Comparison of ENCODE assay signal across 22 cellular contexts in the genomic region with DNA sequence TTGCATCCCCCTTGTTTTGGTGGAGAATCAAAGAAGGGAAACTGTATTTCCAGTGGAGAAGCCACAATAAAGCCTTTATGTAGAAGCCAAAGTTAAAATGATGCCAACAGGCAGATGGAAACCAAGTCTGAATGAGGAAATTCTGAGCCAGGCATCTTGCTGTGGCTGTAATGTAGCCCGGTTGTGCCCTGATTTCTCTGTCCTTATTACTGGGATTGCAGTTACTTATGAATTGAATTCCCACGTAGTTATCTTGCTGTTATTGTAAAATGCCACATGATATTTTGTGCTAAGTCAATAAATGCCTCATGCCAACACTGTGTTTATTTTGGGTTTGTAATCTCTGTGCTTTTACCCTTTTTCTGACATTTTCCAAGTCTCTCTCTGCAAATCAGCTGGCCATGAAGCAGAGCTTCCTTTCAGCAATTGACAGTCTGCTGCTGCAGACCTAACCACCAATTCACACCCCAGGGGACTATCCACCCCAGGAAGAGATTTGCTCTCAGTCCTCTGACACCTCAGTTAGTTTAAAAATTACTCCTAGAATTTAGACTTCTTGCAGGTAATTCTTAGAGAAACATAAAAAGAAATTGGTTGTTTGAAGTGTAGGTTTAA.
DNase-seq lines count a peak whose midpoint lies in the region; ATAC-seq, FAIRE-seq and TF ChIP-seq lines count a peak whose summit lies in the region.
"Had no signal": no experiment of that assay in that cellular context is flagged by ENCODE, and none has a peak within 500 bp of the region (broad histone marks: within the 10 kb centered on the region; RNA-seq: fewer than 3 reads in every experiment).

No MANE protein-coding gene starts in this region.

- H3K4me1 ChIP-seq in GM23338 (ENCODE audit: insufficient read depth) (peaks cover 35% of the 10 kb centered on the region), MM.1S (ENCODE audit: low read length) (no peaks in the 10 kb centered on the region), Peyer's patch (no peaks in the 10 kb centered on the region)
- H3K4me1 ChIP-seq in CD8-positive, alpha-beta memory T cell (ENCODE audit: insufficient read depth, low read length), result no peaks in the 10 kb centered on the region
- H3K4me1 ChIP-seq: lower lobe of right lung, transverse colon had no signal

- H2AFZ ChIP-seq in GM23338 (no peak overlapping the region), MM.1S (ENCODE audit: low read length) (no peak overlapping the region)

- peaks cover 40% of the 10 kb centered on the region for H3K4me1 Mint-ChIP-seq in GM23338
- H3K4me1 Mint-ChIP-seq in WTC11, result peaks cover 42% of the 10 kb centered on the region
- no peaks in the 10 kb centered on the region for H3K4me1 Mint-ChIP-seq in CD8-positive, alpha-beta memory T cell
- H3K4me1 Mint-ChIP-seq: activated B cell treated with CpG ODN at 0.5 μM for 24 hours; activated naive CD4-positive, alpha-beta T cell treated with anti-CD3 and anti-CD28 coated beads, Interleukin-2, amount 10 ng/mL, durations not matched to agents 7 days and 5 days; IgD-negative memory B cell had no signal

- H3K79me2 ChIP-seq in GM23338 (replicated peaks; ENCODE audit: insufficient read depth) (no peaks in the 10 kb centered on the region), MM.1S (ENCODE audit: low read length) (no peaks in the 10 kb centered on the region)

- H3K27me3 ChIP-seq in GM23338 (ENCODE audit: insufficient read depth) (no peaks in the 10 kb centered on the region), MM.1S (replicated peaks; ENCODE audit: insufficient read depth, low read length) (no peaks in the 10 kb centered on the region), Peyer's patch (no peaks in the 10 kb centered on the region)
- H3K27me3 ChIP-seq in CD8-positive, alpha-beta memory T cell (ENCODE audit: insufficient read depth, low read length, poor library complexity, severe bottlenecking), result no peaks in the 10 kb centered on the region
- H3K27me3 ChIP-seq: transverse colon had no signal

- TF ChIP-seq POLR2A in Peyer's patch (IDR thresholded peaks at IDR 0.05), result no peak

- no peaks in the 10 kb centered on the region for H3K9me2 ChIP-seq in GM23338 (ENCODE audit: insufficient read depth)
- H3K9me2 ChIP-seq in MM.1S (replicated peaks; ENCODE audit: insufficient read depth, low read length), result no peaks in the 10 kb centered on the region

- FAIRE-seq in islet of Langerhans (lab: Jason Lieb, UNC), result peak; percentile 36
- FAIRE-seq: bronchial epithelial cell, RCC 7860 had no signal

- no peaks in the 10 kb centered on the region for H3K36me3 Mint-ChIP-seq in GM23338 (ENCODE audit: low read depth)
- no peaks in the 10 kb centered on the region for H3K36me3 Mint-ChIP-seq in WTC11
- H3K36me3 Mint-ChIP-seq in CD8-positive, alpha-beta memory T cell, result no peaks in the 10 kb centered on the region
- H3K36me3 Mint-ChIP-seq: activated naive CD4-positive, alpha-beta T cell treated with anti-CD3 and anti-CD28 coated beads, Interleukin-2, amount 10 ng/mL, durations not matched to agents 7 days and 5 days; IgD-negative memory B cell had no signal

- H3K9me3 Mint-ChIP-seq in GM23338 (no peaks in the 10 kb centered on the region; the same call in 2 of the 3 replicates), WTC11 (no peaks in the 10 kb centered on the region)
- H3K9me3 Mint-ChIP-seq in CD8-positive, alpha-beta memory T cell, result peaks cover 0 to 15% (median 0%) of the 10 kb centered on the region in 5 donors
- H3K9me3 Mint-ChIP-seq: activated B cell treated with CpG ODN at 0.5 μM for 24 hours; activated naive CD4-positive, alpha-beta T cell treated with anti-CD3 and anti-CD28 coated beads, Interleukin-2, amount 10 ng/mL, durations not matched to agents 7 days and 5 days; IgD-negative memory B cell had no signal

- H3K36me3 ChIP-seq in GM23338 (ENCODE audit: insufficient read depth) (no peaks in the 10 kb centered on the region), MM.1S (replicated peaks; ENCODE audit: insufficient read depth, low read length) (no peaks in the 10 kb centered on the region), Peyer's patch (no peaks in the 10 kb centered on the region)
- no peaks in the 10 kb centered on the region for H3K36me3 ChIP-seq in CD8-positive, alpha-beta memory T cell (ENCODE audit: insufficient read depth, low read length)
- H3K36me3 ChIP-seq: lower lobe of right lung, transverse colon had no signal

- H3K4me2 ChIP-seq in GM23338, result 0 out of 2 replicates have a peak overlapping the region, but pooled peaks have one; percentile 10
- no peak overlapping the region for H3K4me2 ChIP-seq in MM.1S (ENCODE audit: low read depth, low read length)

- TF ChIP-seq CTCF in GM23338 (conservative IDR thresholded peaks at IDR 0.05; ENCODE audit: low read depth in 2 of 2), result no peak
- TF ChIP-seq CTCF in WTC11 (IDR thresholded peaks at IDR 0.05), result no peak
- no peak for TF ChIP-seq CTCF in MM.1S (IDR thresholded peaks at IDR 0.05; ENCODE audit: low read length)
- no peak for TF ChIP-seq CTCF in Peyer's patch (IDR thresholded peaks at IDR 0.05)

- H3K27ac Mint-ChIP-seq in GM23338, result peak overlapping the region; percentile 31
- H3K27ac Mint-ChIP-seq in WTC11, result peak overlapping the region; percentile 38; the same call in 1 of the 2 replicates
- H3K27ac Mint-ChIP-seq in CD8-positive, alpha-beta memory T cell, result no peak overlapping the region
- H3K27ac Mint-ChIP-seq: activated B cell treated with CpG ODN at 0.5 μM for 24 hours; activated naive CD4-positive, alpha-beta T cell treated with anti-CD3 and anti-CD28 coated beads, Interleukin-2, amount 10 ng/mL, durations not matched to agents 7 days and 5 days; IgD-negative memory B cell had no signal

- no peak overlapping the region for H3K9ac ChIP-seq in MM.1S (ENCODE audit: low read length)

- POLR2A ChIA-PET in WTC11 (lab: Charles Lee), result no interaction called here
- POLR2A ChIA-PET in CD8-positive, alpha-beta memory T cell (lab: Charles Lee), result no interaction called here

- H3K9me3 ChIP-seq in CD8-positive, alpha-beta memory T cell (ENCODE audit: low read length), result no peaks in the 10 kb centered on the region
- H3K9me3 ChIP-seq in MM.1S (replicated peaks; ENCODE audit: insufficient read depth, low read length) (no peaks in the 10 kb centered on the region), Peyer's patch (no peaks in the 10 kb centered on the region)
- H3K9me3 ChIP-seq: lower lobe of right lung, transverse colon had no signal

- H3F3A ChIP-seq in GM23338 (replicated peaks; ENCODE audit: low read depth), result no peaks in the 10 kb centered on the region
- H3F3A ChIP-seq in MM.1S (ENCODE audit: insufficient read depth, low read length), result no peaks in the 10 kb centered on the region

- H3K27me3 Mint-ChIP-seq in GM23338 (ENCODE audit: insufficient read depth, low read depth, poor library complexity), result no peaks in the 10 kb centered on the region
- H3K27me3 Mint-ChIP-seq in WTC11 (ENCODE audit: low read depth), result no peaks in the 10 kb centered on the region
- no peaks in the 10 kb centered on the region for H3K27me3 Mint-ChIP-seq in CD8-positive, alpha-beta memory T cell
- H3K27me3 Mint-ChIP-seq: activated B cell treated with CpG ODN at 0.5 μM for 24 hours; activated naive CD4-positive, alpha-beta T cell treated with anti-CD3 and anti-CD28 coated beads, Interleukin-2, amount 10 ng/mL, durations not matched to agents 7 days and 5 days; IgD-negative memory B cell had no signal

- H3K27ac ChIP-seq in GM23338 (ENCODE audit: low read depth) (peak overlapping the region; percentile 13; the same call in 1 of the 2 replicates), MM.1S (ENCODE audit: low read length) (no peak overlapping the region), Peyer's patch (no peak overlapping the region)
- no peak overlapping the region for H3K27ac ChIP-seq in CD8-positive, alpha-beta memory T cell (ENCODE audit: low read depth, low read length)
- H3K27ac ChIP-seq: lower lobe of right lung, transverse colon had no signal

- H4K20me1 ChIP-seq in GM23338 (replicated peaks; ENCODE audit: insufficient read depth), result no peaks in the 10 kb centered on the region
- no peaks in the 10 kb centered on the region for H4K20me1 ChIP-seq in MM.1S (ENCODE audit: insufficient read depth, low read length)

- peak; percentile 88 for ATAC-seq in GM23338
- peak; percentile 79 for ATAC-seq in WTC11
- ATAC-seq: lower lobe of right lung had no signal

- CTCF ChIA-PET in WTC11 (lab: Charles Lee), result interaction anchor here (1.0 to 1.1 kb wide), 2 partner anchors 19 to 40 kb away, joined by 3 read pairs; no protein-coding TSS in a partner anchor
- CTCF ChIA-PET in CD8-positive, alpha-beta memory T cell (lab: Charles Lee), result no interaction called here

- H3K4me3 Mint-ChIP-seq in GM23338 (no peak overlapping the region), WTC11 (no peak overlapping the region)
- H3K4me3 Mint-ChIP-seq in CD8-positive, alpha-beta memory T cell, result peak overlapping the region in 1 of 7 donors; percentile 59
- H3K4me3 Mint-ChIP-seq: activated B cell treated with CpG ODN at 0.5 μM for 24 hours; activated naive CD4-positive, alpha-beta T cell treated with anti-CD3 and anti-CD28 coated beads, Interleukin-2, amount 10 ng/mL, durations not matched to agents 7 days and 5 days; IgD-negative memory B cell; neural crest cell had no signal

- DNase-seq in COR-L47 (lab: John Stamatoyannopoulos, UW) (peak; percentile 40), GM23338 (ENCODE audit: low spot score) (peak; percentile 34), WTC11 (ENCODE audit: low spot score) (no peak), MM.1S (no peak), Peyer's patch (no peak)
- no peak for DNase-seq in activated naive CD4-positive, alpha-beta T cell treated with Interleukin-2 at 50 U/mL for 16 hours
- no peak for DNase-seq in CD8-positive, alpha-beta memory T cell
- DNase-seq: ACHN; activated B cell treated with CpG ODN at 0.5 μM for 24 hours; activated CD8-positive, alpha-beta memory T cell treated with anti-CD3 and anti-CD28 coated beads, Interleukin-2, amount 50 U/mL, for 4 hours; activated naive CD4-positive, alpha-beta T cell treated with anti-CD3 and anti-CD28 coated beads, Interleukin-2, amount 10 ng/mL, durations not matched to agents 7 days and 5 days; effector memory CD4-positive, alpha-beta T cell; GOT3; lower lobe of right lung; NCI-H524 treated with DMSO at 0.1 percent for 48 hours; stimulated activated CD4-positive, alpha-beta T cell treated with anti-CD3 and anti-CD28 coated beads, Interleukin-4, amount 100 ng/mL, for 24 hours; transverse colon had no signal

- H3K4me3 ChIP-seq in GM23338, result no peak overlapping the region
- H3K4me3 ChIP-seq in CD8-positive, alpha-beta memory T cell (ENCODE audit: low read length), result no peak overlapping the region
- no peak overlapping the region for H3K4me3 ChIP-seq in MM.1S (ENCODE audit: low read length)
- no peak overlapping the region for H3K4me3 ChIP-seq in Peyer's patch
- H3K4me3 ChIP-seq: lower lobe of right lung, transverse colon had no signal

TF ChIP-seq in GM23338, 12 proteins besides CTCF, POLR2A, EP300 and RAD21 (continues in another document):
- TF ChIP-seq EZH2phosphoT487 (IDR thresholded peaks at IDR 0.05; ENCODE audit: unreplicated experiment), result no peak
- TF ChIP-seq EZH2 (IDR thresholded peaks at IDR 0.05; ENCODE audit: low read depth, unreplicated experiment), result no peak

TF ChIP-seq in WTC11, 78 proteins besides CTCF, POLR2A, EP300 and RAD21 (continues in another document):
- TF ChIP-seq CREM (CRISPR knock-in tag; IDR thresholded peaks at IDR 0.05) (no peak), SP1 (CRISPR knock-in tag; conservative IDR thresholded peaks at IDR 0.05) (no peak)

Comparison
In these comparisons a context has a peak if more than half of its experiments do, and no peak if none do; other contexts are left out.
1. DNase-seq: peak in COR-L47 (single experiment) and GM23338 (single experiment); none in WTC11 (single experiment), activated naive CD4-positive, alpha-beta T cell treated with Interleukin-2 at 50 U/mL for 16 hours (single experiment), CD8-positive, alpha-beta memory T cell (0 of 5), MM.1S (single experiment) and Peyer's patch (0 of 3).
2. H3K27ac Mint-ChIP-seq: peak in GM23338 (single experiment) and WTC11 (single experiment); none in CD8-positive, alpha-beta memory T cell (0 of 8).